ENCODE assay signal across 1 cellular context in genomic region chr10:5557799-5558771, GRCh38.
TF ChIP-seq lines count a peak whose summit lies in the region.

No MANE protein-coding gene starts in this region.

TF ChIP-seq in SK-N-SH, 30 proteins besides CTCF, POLR2A, EP300 and RAD21:
- TF ChIP-seq NRF1 (IDR thresholded peaks at IDR 0.05; ENCODE audit: low read depth, low read length) = no peak
- TF ChIP-seq MEF2A (IDR thresholded peaks at IDR 0.05; ENCODE audit: borderline replicate concordance, low read depth) = no peak
- TF ChIP-seq NFIC (IDR thresholded peaks at IDR 0.05; ENCODE audit: borderline replicate concordance) = no peak
- no peak for TF ChIP-seq PBX3 (IDR thresholded peaks at IDR 0.05)
- TF ChIP-seq RCOR1 (IDR thresholded peaks at IDR 0.05; ENCODE audit: low read length) = no peak
- TF ChIP-seq GABPA (IDR thresholded peaks at IDR 0.05; ENCODE audit: low read depth) = no peak
- TF ChIP-seq SMC3 (IDR thresholded peaks at IDR 0.05; ENCODE audit: low read depth, low read length) = no peak
- TF ChIP-seq, protein P1, sequence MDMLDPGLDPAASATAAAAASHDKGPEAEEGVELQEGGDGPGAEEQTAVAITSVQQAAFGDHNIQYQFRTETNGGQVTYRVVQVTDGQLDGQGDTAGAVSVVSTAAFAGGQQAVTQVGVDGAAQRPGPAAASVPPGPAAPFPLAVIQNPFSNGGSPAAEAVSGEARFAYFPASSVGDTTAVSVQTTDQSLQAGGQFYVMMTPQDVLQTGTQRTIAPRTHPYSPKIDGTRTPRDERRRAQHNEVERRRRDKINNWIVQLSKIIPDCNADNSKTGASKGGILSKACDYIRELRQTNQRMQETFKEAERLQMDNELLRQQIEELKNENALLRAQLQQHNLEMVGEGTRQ (IDR thresholded peaks at IDR 0.05; ENCODE audit: borderline replicate concordance, low read depth, low read length) = no peak
- TF ChIP-seq, protein P2, sequence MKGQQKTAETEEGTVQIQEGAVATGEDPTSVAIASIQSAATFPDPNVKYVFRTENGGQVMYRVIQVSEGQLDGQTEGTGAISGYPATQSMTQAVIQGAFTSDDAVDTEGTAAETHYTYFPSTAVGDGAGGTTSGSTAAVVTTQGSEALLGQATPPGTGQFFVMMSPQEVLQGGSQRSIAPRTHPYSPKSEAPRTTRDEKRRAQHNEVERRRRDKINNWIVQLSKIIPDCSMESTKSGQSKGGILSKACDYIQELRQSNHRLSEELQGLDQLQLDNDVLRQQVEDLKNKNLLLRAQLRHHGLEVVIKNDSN (IDR thresholded peaks at IDR 0.05; ENCODE audit: borderline replicate concordance, low read depth) = no peak
- TF ChIP-seq EZH2phosphoT487 (IDR thresholded peaks at IDR 0.05; ENCODE audit: borderline replicate concordance, low read depth) = no peak
- no peak for TF ChIP-seq MXI1 (IDR thresholded peaks at IDR 0.05; ENCODE audit: low read depth, low read length)
- no peak for TF ChIP-seq REST (IDR thresholded peaks at IDR 0.05; ENCODE audit: low read depth, low read length)
- no peak for TF ChIP-seq FOXJ3 (CRISPR knock-in tag; IDR thresholded peaks at IDR 0.05)
- TF ChIP-seq TEAD4 (IDR thresholded peaks at IDR 0.05; ENCODE audit: borderline replicate concordance, insufficient read depth) = no peak
